ENCODE assay signal across 11 cellular contexts in the genomic region with DNA sequence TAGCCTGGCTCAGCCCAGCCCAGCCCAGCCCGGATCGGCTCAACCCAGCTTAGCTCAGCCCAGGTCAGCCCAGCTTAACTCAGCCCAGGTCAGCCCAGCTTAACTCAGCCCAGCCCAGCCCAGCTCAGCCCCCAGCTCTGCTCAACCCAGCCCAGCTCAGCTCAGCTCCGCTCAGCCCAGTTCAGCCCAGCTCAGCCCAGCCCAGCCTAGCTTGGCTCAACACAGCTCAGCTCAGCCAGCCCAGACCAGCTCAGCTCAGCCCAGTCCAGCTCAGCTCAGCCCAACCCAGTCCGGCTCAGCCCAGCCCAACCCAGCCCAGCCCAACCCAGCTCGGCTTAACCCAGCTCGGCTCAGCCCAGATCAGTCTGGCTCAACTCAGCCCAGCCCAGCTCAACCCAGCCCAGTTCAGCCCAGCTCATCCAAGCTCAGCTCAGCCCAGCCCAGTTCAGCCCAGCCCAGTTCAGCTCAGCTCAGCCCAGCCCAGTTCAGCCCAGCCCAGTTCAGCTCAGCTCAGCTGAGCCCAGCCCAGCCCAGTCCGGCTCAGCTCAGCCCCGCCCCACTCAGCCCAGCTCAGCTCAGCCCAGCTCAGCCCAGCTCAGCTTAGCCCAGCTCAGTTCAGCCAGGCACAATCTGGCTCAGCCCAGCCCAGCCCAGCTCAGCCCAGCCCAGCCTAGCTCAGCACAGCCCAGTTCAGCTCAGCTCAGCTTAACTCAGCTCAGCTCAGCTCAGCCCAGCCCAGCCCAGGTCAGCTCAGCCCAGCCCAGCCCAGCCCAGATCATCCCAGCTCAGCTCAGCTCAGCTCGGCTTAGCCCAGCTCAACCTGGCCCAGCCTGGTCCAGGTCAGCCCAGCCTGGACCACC.
DNase-seq lines count a peak whose midpoint lies in the region; ATAC-seq and TF ChIP-seq lines count a peak whose summit lies in the region.
"Had no signal": no experiment of that assay in that cellular context is flagged by ENCODE, and none has a peak within 500 bp of the region (broad histone marks: within the 10 kb centered on the region; RNA-seq: fewer than 3 reads in every experiment).

No MANE protein-coding gene starts in this region.

- H3K27ac ChIP-seq in testis: no peak overlapping the region
- H3K27ac ChIP-seq: A549 had no signal

- DNase-seq in activated CD4-positive, CD25-positive, alpha-beta regulatory T cell (lab: John Stamatoyannopoulos, UW): no peak
- no peak for DNase-seq in activated B cell treated with CpG ODN at 0.5 μM for 24 hours
- peak; percentile 19 for DNase-seq in left ventricle myocardium superior
- DNase-seq in testis: peak; percentile 12
- no peak for DNase-seq in DMS153 treated with DMSO at 0.1 percent for 48 hours (lab: John Stamatoyannopoulos, UW; ENCODE audit: unreplicated experiment)
- DNase-seq: NCI-H82 had no signal

- no peak overlapping the region for H3K4me3 ChIP-seq in testis
- H3K4me3 ChIP-seq: A549 had no signal

- no peaks in the 10 kb centered on the region for H3K27me3 Mint-ChIP-seq in activated B cell treated with CpG ODN at 0.5 μM for 24 hours

- no peaks in the 10 kb centered on the region for H3K9me3 ChIP-seq in testis
- H3K9me3 ChIP-seq: A549 had no signal

- ATAC-seq in activated CD4-positive, CD25-positive, alpha-beta regulatory T cell treated with anti-CD3 and anti-CD28 coated beads, Interleukin-2, amount 50 U/mL, for 24 hours: peak; percentile 36 to 39
- peak; percentile 40 for ATAC-seq in activated B cell treated with CpG ODN at 0.5 μM for 24 hours (ENCODE audit: low read depth)
- ATAC-seq in left ventricle myocardium superior: no peak
- ATAC-seq in HG02798 (IDR thresholded peaks at IDR 0.05; ENCODE audit: poor library complexity, unreplicated experiment): no peak
- no peak for ATAC-seq in HG02763 (IDR thresholded peaks at IDR 0.05; ENCODE audit: unreplicated experiment)
- ATAC-seq: A549 had no signal

- H3K27ac Mint-ChIP-seq in activated B cell treated with CpG ODN at 0.5 μM for 24 hours: peak overlapping the region; percentile 99
- H3K27ac Mint-ChIP-seq: nephron had no signal

- no peaks in the 10 kb centered on the region for H3K4me1 ChIP-seq in testis
- H3K4me1 ChIP-seq: A549 had no signal

- peak overlapping the region; percentile 98 for H3K4me3 Mint-ChIP-seq in activated B cell treated with CpG ODN at 0.5 μM for 24 hours
- H3K4me3 Mint-ChIP-seq: nephron had no signal

- peaks cover 36% of the 10 kb centered on the region for H3K4me1 Mint-ChIP-seq in activated B cell treated with CpG ODN at 0.5 μM for 24 hours
- H3K4me1 Mint-ChIP-seq: nephron had no signal

- no peak for TF ChIP-seq CTCF in activated B cell treated with CpG ODN at 0.5 μM for 24 hours (IDR thresholded peaks at IDR 0.05)
- TF ChIP-seq CTCF in testis (IDR thresholded peaks at IDR 0.05): no peak

- no peaks in the 10 kb centered on the region for H3K9me3 Mint-ChIP-seq in activated B cell treated with CpG ODN at 0.5 μM for 24 hours

- no peaks in the 10 kb centered on the region for H3K36me3 ChIP-seq in testis (ENCODE audit: low read depth, missing control alignments)

- POLR2A ChIA-PET in activated B cell treated with CpG ODN at 0.5 μM for 24 hours (lab: Charles Lee): interaction anchor here (0.7 to 8.7 kb wide), 17 partner anchors 10 to 419 kb away, joined by 3 to 207 read pairs (median 4); no protein-coding TSS in a partner anchor

- H3K27me3 ChIP-seq in testis: no peaks in the 10 kb centered on the region

- CTCF ChIA-PET in activated B cell treated with CpG ODN at 0.5 μM for 24 hours (lab: Charles Lee): interaction anchor here (1.6 kb wide), 1 partner anchor 411 kb away, joined by 3 read pairs; no protein-coding TSS in a partner anchor

- intact Hi-C loops in activated B cell treated with CpG ODN at 0.5 μM for 24 hours (cut with micrococcal nuclease) (loop anchor here (2.0 to 10.0 kb wide), 2 partner anchors 177 to 267 kb away; no protein-coding TSS in a partner anchor), left ventricle myocardium superior (cut with micrococcal nuclease) (no loop called here), testis (cut with DNase I; ENCODE audit: low total_unique reads) (no loop called here)

- no peak for TF ChIP-seq POLR2A in testis (IDR thresholded peaks at IDR 0.05)

- WGBS in testis, 2 donors: 82 to 100% methylated on average over 1 to 9 of the region's 9 CpGs

- peaks cover 93% of the 10 kb centered on the region for H3K36me3 Mint-ChIP-seq in activated B cell treated with CpG ODN at 0.5 μM for 24 hours (ENCODE audit: low read depth)

Comparison
In these comparisons a context has a peak if more than half of its experiments do, and no peak if none do; other contexts are left out.
1. ATAC-seq: peak in activated CD4-positive, CD25-positive, alpha-beta regulatory T cell treated with anti-CD3 and anti-CD28 coated beads, Interleukin-2, amount 50 U/mL, for 24 hours (2 of 2) and activated B cell treated with CpG ODN at 0.5 μM for 24 hours (single experiment); none in left ventricle myocardium superior (single experiment), HG02798 (single experiment) and HG02763 (single experiment).
2. DNase-seq: peak in left ventricle myocardium superior (single experiment) and testis (single experiment); none in activated CD4-positive, CD25-positive, alpha-beta regulatory T cell (0 of 4), activated B cell treated with CpG ODN at 0.5 μM for 24 hours (single experiment) and DMS153 treated with DMSO at 0.1 percent for 48 hours (single experiment).